ENCODE assay signal across 13 cellular contexts in the genomic region with DNA sequence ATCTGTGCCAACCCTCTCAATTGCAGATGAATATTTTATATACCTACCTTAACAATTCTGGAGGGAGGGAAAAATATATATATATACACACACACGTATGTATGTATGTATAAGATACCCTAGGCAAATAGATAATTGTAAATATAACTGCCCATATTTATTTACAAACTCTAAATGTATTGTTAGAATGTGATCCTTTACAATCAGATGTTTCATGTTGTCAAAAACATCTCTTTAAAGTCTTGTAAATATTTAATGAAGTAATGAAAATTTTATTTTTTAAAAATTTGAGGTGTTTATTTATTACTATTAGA. TPM values are rescaled to one million over a fixed set of nuclear protein-coding genes. Genes with fewer than 3 reads are reported as not detected.
DNase-seq lines count a peak whose midpoint lies in the region; TF ChIP-seq lines count a peak whose summit lies in the region.
"Had no signal": no experiment of that assay in that cellular context is flagged by ENCODE, and none has a peak within 500 bp of the region (broad histone marks: within the 10 kb centered on the region; RNA-seq: fewer than 3 reads in every experiment).

No MANE protein-coding gene starts in this region.

- H3K4me1 Mint-ChIP-seq in activated T-helper 2 cell treated with anti-CD3 and anti-CD28 coated beads, Interferon-gamma antibody, Interleukin-2, Interleukin-4, amounts not matched to agents 10 μg/mL and 5 μg/mL and 100 μg/mL, durations not matched to agents 14 hours and 24 hours and 36 hours (ENCODE audit: low read depth), result peaks cover 62% of the 10 kb centered on the region

- H3K9ac ChIP-seq in KMS-11, result no peak overlapping the region

- peaks cover 58% of the 10 kb centered on the region for H4K20me1 ChIP-seq in KMS-11 (ENCODE audit: insufficient read depth)

- H3K36me3 Mint-ChIP-seq in activated T-helper 2 cell treated with anti-CD3 and anti-CD28 coated beads, Interferon-gamma antibody, Interleukin-2, Interleukin-4, amounts not matched to agents 10 μg/mL and 5 μg/mL and 100 μg/mL, durations not matched to agents 14 hours and 24 hours and 36 hours (ENCODE audit: low read depth), result peaks cover 15% of the 10 kb centered on the region
- H3K36me3 Mint-ChIP-seq: IgD-negative memory B cell had no signal

- H3K79me2 ChIP-seq in KMS-11 (ENCODE audit: insufficient read depth, low read depth), result peaks cover 100% of the 10 kb centered on the region

- CTCF ChIA-PET in A673 (lab: Charles Lee), result interaction anchor here (1.3 kb wide), 1 partner anchor 75 kb away, joined by 6 read pairs; no protein-coding TSS in a partner anchor

- H3K27me3 Mint-ChIP-seq in activated T-helper 2 cell treated with anti-CD3 and anti-CD28 coated beads, Interferon-gamma antibody, Interleukin-2, Interleukin-4, amounts not matched to agents 10 μg/mL and 5 μg/mL and 100 μg/mL, durations not matched to agents 14 hours and 24 hours and 36 hours (ENCODE audit: low read depth), result no peaks in the 10 kb centered on the region
- H3K27me3 Mint-ChIP-seq: IgD-negative memory B cell had no signal

- POLR2A ChIA-PET in A673 (lab: Charles Lee; ENCODE audit: low non-redundant PET), result no interaction called here

- DNase-seq in A673 (ENCODE audit: low spot score) (no peak), 8988T (no peak), NCI-H1105 treated with DMSO at 0.1 percent for 48 hours (lab: John Stamatoyannopoulos, UW) (no peak), NCI-H1694 treated with DMSO at 0.1 percent for 48 hours (lab: John Stamatoyannopoulos, UW) (no peak)
- no peak for DNase-seq in activated T-helper 2 cell treated with anti-CD3 and anti-CD28 coated beads, Interferon-gamma antibody, Interleukin-2, Interleukin-4, amounts not matched to agents 10 μg/mL and 5 μg/mL and 100 μg/mL, durations not matched to agents 14 hours and 24 hours and 36 hours (ENCODE audit: low spot score)
- DNase-seq in NK-92 treated with Interleukin-12 subunit alpha and Interleukin-12 subunit beta, amount 100 ng/mL, for 24 hours (lab: John Stamatoyannopoulos, UW), result no peak
- DNase-seq: activated effector memory CD4-positive, alpha-beta T cell treated with Interleukin-2 at 50 U/mL for 16 hours; T1000 had no signal

- H2AFZ ChIP-seq in KMS-11 (ENCODE audit: low read depth), result no peak overlapping the region

- H3K36me3 ChIP-seq in A673 (ENCODE audit: insufficient read depth, low read length, poor library complexity, severe bottlenecking) (no peaks in the 10 kb centered on the region), KMS-11 (ENCODE audit: insufficient read depth) (0 out of 2 replicates have a peak, but pooled peaks cover 4% of the 10 kb centered on the region), muscle layer of duodenum (ENCODE audit: control insufficient read depth in 1 of 2, insufficient read depth in 2 of 2, low read length in 2 of 2) (no peaks in the 10 kb centered on the region)
- H3K36me3 ChIP-seq: tibial nerve had no signal

- H3K4me3 Mint-ChIP-seq in activated T-helper 2 cell treated with anti-CD3 and anti-CD28 coated beads, Interferon-gamma antibody, Interleukin-2, Interleukin-4, amounts not matched to agents 10 μg/mL and 5 μg/mL and 100 μg/mL, durations not matched to agents 14 hours and 24 hours and 36 hours (ENCODE audit: low read depth), result no peak overlapping the region

- H3K9me3 Mint-ChIP-seq in activated T-helper 2 cell treated with anti-CD3 and anti-CD28 coated beads, Interferon-gamma antibody, Interleukin-2, Interleukin-4, amounts not matched to agents 10 μg/mL and 5 μg/mL and 100 μg/mL, durations not matched to agents 14 hours and 24 hours and 36 hours, result no peaks in the 10 kb centered on the region
- H3K9me3 Mint-ChIP-seq: IgD-negative memory B cell had no signal

- no peak overlapping the region for H3K27ac ChIP-seq in A673 (ENCODE audit: low read depth, low read length, poor library complexity, severe bottlenecking)
- peak overlapping the region; percentile 42; the same call in 1 of the 2 replicates for H3K27ac ChIP-seq in KMS-11
- peak overlapping the region; percentile 40 for H3K27ac ChIP-seq in muscle layer of duodenum (ENCODE audit: low read length)

- peak overlapping the region; percentile 91 for H3K27ac Mint-ChIP-seq in activated T-helper 2 cell treated with anti-CD3 and anti-CD28 coated beads, Interferon-gamma antibody, Interleukin-2, Interleukin-4, amounts not matched to agents 10 μg/mL and 5 μg/mL and 100 μg/mL, durations not matched to agents 14 hours and 24 hours and 36 hours

- H3K4me3 ChIP-seq in A673 (ENCODE audit: low read depth, low read length, poor library complexity, severe bottlenecking) (no peak overlapping the region), KMS-11 (IDR thresholded peaks at IDR 0.05; ENCODE audit: insufficient read depth, low read depth, low read length) (no peak overlapping the region), muscle layer of duodenum (ENCODE audit: low read depth in 1 of 2, low read length in 2 of 2) (no peak overlapping the region)
- H3K4me3 ChIP-seq: body of pancreas, tibial nerve had no signal

- 0 out of 2 replicates have a peak, but pooled peaks have one; percentile 3 for TF ChIP-seq CTCF in A673 (conservative IDR thresholded peaks at IDR 0.05; ENCODE audit: low read depth, low read length)
- TF ChIP-seq CTCF in KMS-11 (conservative IDR thresholded peaks at IDR 0.05; ENCODE audit: low read depth, low read length), result no peak; the same call in 1 of the 2 replicates

- no peaks in the 10 kb centered on the region for H3K27me3 ChIP-seq in A673 (replicated peaks; ENCODE audit: insufficient read depth, low read depth, low read length, poor library complexity)
- H3K27me3 ChIP-seq in KMS-11 (ENCODE audit: insufficient read depth, low read depth), result no peaks in the 10 kb centered on the region
- H3K27me3 ChIP-seq in muscle layer of duodenum (ENCODE audit: low read depth, low read length), result no peaks in the 10 kb centered on the region
- H3K27me3 ChIP-seq: body of pancreas, tibial nerve had no signal

- peak overlapping the region; percentile 46; the same call in 1 of the 2 replicates for H3K4me2 ChIP-seq in KMS-11

- no TSS peak for BruUV-seq in A673 (replicated peaks; lab: Mats Ljungman, UMichigan)

- intact Hi-C loops in A673 (cut with micrococcal nuclease; ENCODE audit: unreplicated experiment), result loop anchor here (1.0 to 5.0 kb wide), 2 partner anchors 75 to 161 kb away; no protein-coding TSS in a partner anchor
- intact Hi-C loops in activated T-helper 2 cell treated with anti-CD3 and anti-CD28 coated beads, Interferon-gamma antibody, Interleukin-2, Interleukin-4, amounts not matched to agents 10 μg/mL and 5 μg/mL and 100 μg/mL, durations not matched to agents 14 hours and 24 hours and 36 hours (cut with micrococcal nuclease), result loop anchor here (1.0 to 5.0 kb wide), 2 partner anchors 75 to 451 kb away; no protein-coding TSS in a partner anchor

- H3K9me3 ChIP-seq in A673 (ENCODE audit: low read depth, low read length, poor library complexity, severe bottlenecking) (no peaks in the 10 kb centered on the region), muscle layer of duodenum (ENCODE audit: control insufficient read depth in 1 of 2, low read length in 2 of 2) (no peaks in the 10 kb centered on the region)
- H3K9me3 ChIP-seq: body of pancreas, tibial nerve had no signal

- H3K4me1 ChIP-seq in A673 (ENCODE audit: insufficient read depth, low read length, poor library complexity, severe bottlenecking) (peaks cover 4% of the 10 kb centered on the region), KMS-11 (ENCODE audit: low read depth, poor library complexity, severe bottlenecking) (peaks cover 97% of the 10 kb centered on the region), muscle layer of duodenum (ENCODE audit: control insufficient read depth in 1 of 2, insufficient read depth in 2 of 2, low read length in 2 of 2) (peaks cover 15 to 71% of the 10 kb centered on the region in 2 donors)

RNA-seq across cellular contexts. Expression of a gene that starts 11.6 kb away (rescaled TPM):
- total RNA-seq in A673 (2021), result 23.7 and 24.2 TPM in 2 replicates
- total RNA-seq in activated T-helper 2 cell treated with anti-CD3 and anti-CD28 coated beads, Interferon-gamma antibody, Interleukin-2, Interleukin-4, amounts not matched to agents 10 μg/mL and 5 μg/mL and 100 μg/mL, durations not matched to agents 14 hours and 24 hours and 36 hours, result 66.0 and 68.7 TPM in 2 replicates

RNA-seq across cellular contexts. Expression of a gene that starts 45.7 kb away (rescaled TPM):
- total RNA-seq in A673 (2021), result 154 and 161 TPM in 2 replicates
- total RNA-seq in activated T-helper 2 cell treated with anti-CD3 and anti-CD28 coated beads, Interferon-gamma antibody, Interleukin-2, Interleukin-4, amounts not matched to agents 10 μg/mL and 5 μg/mL and 100 μg/mL, durations not matched to agents 14 hours and 24 hours and 36 hours, result 329 and 341 TPM in 2 replicates
